In genomic region chr16:32283024-32283423, GRCh38 we compare ENCODE assay signal across 4 cellular contexts.
TF ChIP-seq lines count a peak whose summit lies in the region.
"Not testable (repeated sequence)": the region's sequence is repeated elsewhere in the genome, so short reads cannot be mapped to it uniquely, and the experiment has no call there.

No MANE protein-coding gene starts in this region.

TF ChIP-seq in HEK293, 187 proteins besides CTCF, POLR2A, EP300 and RAD21:
- TF ChIP-seq ATF2 (tag by site-specific recombination; IDR thresholded peaks at IDR 0.05; ENCODE audit: low read depth): peak; percentile 33; the same call in 1 of the 2 replicates
TF ChIP-seq in HEK293: peak in this region for 1; not testable (repeated sequence) for 186.

TF ChIP-seq in GM12878, 131 proteins besides CTCF, POLR2A, EP300 and RAD21:
- TF ChIP-seq ZNF24 (IDR thresholded peaks at IDR 0.05): peak; percentile 56; the same call in 1 of the 2 replicates

TF ChIP-seq in K562, 482 proteins besides CTCF, POLR2A, EP300 and RAD21:
- TF ChIP-seq TRIM24 (IDR thresholded peaks at IDR 0.05) (peak; percentile 96 to 99), CEBPB (tag; IDR thresholded peaks at IDR 0.05) (0 out of 2 replicates have a peak, but pooled peaks have one; percentile 16), ATF3 (IDR thresholded peaks at IDR 0.05) (peak; percentile 45; the same call in 1 of the 2 replicates), CEBPG (tag; conservative IDR thresholded peaks at IDR 0.05 in 1 of 2, IDR thresholded peaks at IDR 0.05 in 1 of 2) (peak in 1 of 2 experiments; percentile 44; a peak in 2 of 4 replicates), ZNF24 (IDR thresholded peaks at IDR 0.05) (peak; percentile 92)
- TF ChIP-seq ATF3 (CRISPR knock-in tag; conservative IDR thresholded peaks at IDR 0.05); CEBPG (CRISPR knock-in tag; IDR thresholded peaks at IDR 0.05): not testable (repeated sequence)

TF ChIP-seq in HepG2, 621 proteins besides CTCF, POLR2A, EP300 and RAD21:
- TF ChIP-seq ZNF24 (IDR thresholded peaks at IDR 0.05) (peak; percentile 91), ATF7 (IDR thresholded peaks at IDR 0.05) (peak; percentile 93)
- TF ChIP-seq ATF7 (CRISPR knock-in tag; IDR thresholded peaks at IDR 0.05): not testable (repeated sequence)
